Comparison of ENCODE assay signal across 1 cellular context in genomic region chr10:11204355-11204879, GRCh38.
TF ChIP-seq lines count a peak whose summit lies in the region.

No MANE protein-coding gene starts in this region.

TF ChIP-seq in H1, 55 proteins besides CTCF, POLR2A, EP300 and RAD21 (continued from another document):
- 0 out of 2 replicates have a peak, but pooled peaks have one; percentile 53 for TF ChIP-seq YY1 (IDR thresholded peaks at IDR 0.05; ENCODE audit: low read depth, low read length)
- no peak for TF ChIP-seq EZH2 (IDR thresholded peaks at IDR 0.05; ENCODE audit: low read depth, low read length, severe bottlenecking)
